35 cellular contexts compared by ENCODE assay signal in genomic region chr2:3766824-3767223, GRCh38.
"Had no signal": no experiment of that assay in that cellular context is flagged by ENCODE, and none has a peak within 500 bp of the region (broad histone marks: within the 10 kb centered on the region; RNA-seq: fewer than 3 reads in every experiment).

No MANE protein-coding gene starts in this region.

- H3K27ac ChIP-seq: ascending aorta, breast epithelium, cardiac muscle cell, coronary artery, dorsolateral prefrontal cortex, epithelial cell of prostate, esophagus squamous epithelium, gastroesophageal sphincter, heart right ventricle, WERI-Rb-1 had no signal

- H3K9me3 ChIP-seq: ascending aorta, breast epithelium, esophagus squamous epithelium, gastroesophageal sphincter, heart right ventricle had no signal

- H3K4me1 Mint-ChIP-seq: activated B cell treated with CpG ODN at 0.5 μM for 24 hours; activated naive CD4-positive, alpha-beta T cell treated with anti-CD3 and anti-CD28 coated beads, Interleukin-2, amount 10 ng/mL, durations not matched to agents 7 days and 5 days; activated naive CD8-positive, alpha-beta T cell treated with anti-CD3 and anti-CD28 coated beads, Interleukin-2, amount 10 ng/mL, durations not matched to agents 7 days and 5 days; brain; central memory CD8-positive, alpha-beta T cell; T-helper 17 cell had no signal

- DNase-seq: activated B cell treated with CpG ODN at 0.5 μM for 24 hours; activated CD4-positive, alpha-beta T cell treated with anti-CD3 and anti-CD28 coated beads for 48 hours; activated CD4-positive, alpha-beta T cell treated with anti-CD3 and anti-CD28 coated beads, Interleukin-2, amount 50 U/mL, for 1 hour; activated CD4-positive, alpha-beta T cell treated with anti-CD3 and anti-CD28 coated beads, Interleukin-2, amount 50 U/mL, for 48 hours; activated CD8-positive, alpha-beta T cell treated with anti-CD3 and anti-CD28 coated beads for 36 hours; activated effector memory CD4-positive, alpha-beta T cell treated with anti-CD3 and anti-CD28 coated beads, Interleukin-2, amount 50 U/mL, for 16 hours; activated naive CD4-positive, alpha-beta T cell treated with anti-CD3 and anti-CD28 coated beads, Interleukin-2, amount 10 ng/mL, durations not matched to agents 7 days and 5 days; activated naive CD8-positive, alpha-beta T cell treated with anti-CD3 and anti-CD28 coated beads, Interleukin-2, amount 10 ng/mL, durations not matched to agents 7 days and 5 days; activated T-cell treated with anti-CD3 and anti-CD28 coated beads for 4 hours; activated T-cell treated with anti-CD3 and anti-CD28 coated beads, Interleukin-2, amount 50 U/mL, for 24 hours; dorsolateral prefrontal cortex; effector CD4-positive, alpha-beta T cell; effector memory CD8-positive, alpha-beta T cell; esophagus squamous epithelium; foreskin melanocyte; heart right ventricle; T-helper 1 cell; T-helper 17 cell; T1000; WERI-Rb-1 had no signal

- H3K27me3 ChIP-seq: ascending aorta, esophagus squamous epithelium had no signal

- FAIRE-seq: endometrium, endothelial cell of umbilical vein had no signal

- H3K27me3 Mint-ChIP-seq: activated CD8-positive, alpha-beta T cell treated with anti-CD3 and anti-CD28 coated beads for 36 hours; activated naive CD4-positive, alpha-beta T cell treated with anti-CD3 and anti-CD28 coated beads, Interleukin-2, amount 10 ng/mL, durations not matched to agents 7 days and 5 days; activated naive CD8-positive, alpha-beta T cell treated with anti-CD3 and anti-CD28 coated beads, Interleukin-2, amount 10 ng/mL, durations not matched to agents 7 days and 5 days; central memory CD8-positive, alpha-beta T cell; dendritic cell treated with granulocyte-macrophage colony-stimulating factor and Interleukin-4, amounts not matched to agents 40 ng/mL and 50 ng/mL, for 4 days had no signal

- H3K36me3 ChIP-seq: ascending aorta, breast epithelium, cardiac muscle cell, esophagus squamous epithelium, gastroesophageal sphincter, heart right ventricle, WERI-Rb-1 had no signal

- H3K4me3 Mint-ChIP-seq: activated B cell treated with CpG ODN at 0.5 μM for 24 hours; activated CD8-positive, alpha-beta T cell treated with anti-CD3 and anti-CD28 coated beads for 36 hours; activated naive CD4-positive, alpha-beta T cell treated with anti-CD3 and anti-CD28 coated beads, Interleukin-2, amount 10 ng/mL, durations not matched to agents 7 days and 5 days; activated naive CD8-positive, alpha-beta T cell treated with anti-CD3 and anti-CD28 coated beads, Interleukin-2, amount 10 ng/mL, durations not matched to agents 7 days and 5 days; activated T-cell treated with anti-CD3 and anti-CD28 coated beads, Interleukin-2, amount 50 U/mL, for 24 hours; brain; central memory CD8-positive, alpha-beta T cell; dendritic cell treated with granulocyte-macrophage colony-stimulating factor and Interleukin-4, amounts not matched to agents 40 ng/mL and 50 ng/mL, for 4 days; effector memory CD8-positive, alpha-beta T cell; T-helper 17 cell; T-helper 2 cell treated with Interferon-gamma antibody and Interleukin-4, amounts not matched to agents 5 μg/mL and 100 μg/mL, for 36 hours had no signal

- H3K4me1 ChIP-seq: ascending aorta, breast epithelium, esophagus squamous epithelium, gastroesophageal sphincter, heart right ventricle had no signal

- H3K36me3 Mint-ChIP-seq: activated naive CD4-positive, alpha-beta T cell treated with anti-CD3 and anti-CD28 coated beads, Interleukin-2, amount 10 ng/mL, durations not matched to agents 7 days and 5 days; activated naive CD4-positive, alpha-beta T cell treated with anti-CD3 and anti-CD28 coated beads, Interleukin-2, amount 50 U/mL, for 72 hours; activated naive CD8-positive, alpha-beta T cell treated with anti-CD3 and anti-CD28 coated beads, Interleukin-2, amount 10 ng/mL, durations not matched to agents 7 days and 5 days; brain had no signal

- ATAC-seq: activated CD4-positive, CD25-positive, alpha-beta regulatory T cell treated with anti-CD3 and anti-CD28 coated beads, Interleukin-2, amount 50 U/mL, for 24 hours; activated CD8-positive, alpha-beta T cell treated with anti-CD3 and anti-CD28 coated beads for 36 hours; activated naive CD4-positive, alpha-beta T cell treated with anti-CD3 and anti-CD28 coated beads, Interleukin-2, amount 50 U/mL, for 72 hours; effector memory CD8-positive, alpha-beta T cell; gastroesophageal sphincter; heart right ventricle; T-helper 17 cell had no signal

- H3K27ac Mint-ChIP-seq: activated B cell treated with CpG ODN at 0.5 μM for 24 hours; activated CD8-positive, alpha-beta T cell treated with anti-CD3 and anti-CD28 coated beads for 36 hours; activated naive CD4-positive, alpha-beta T cell treated with anti-CD3 and anti-CD28 coated beads, Interleukin-2, amount 10 ng/mL, durations not matched to agents 7 days and 5 days; activated naive CD4-positive, alpha-beta T cell treated with anti-CD3 and anti-CD28 coated beads, Interleukin-2, amount 50 U/mL, for 72 hours; activated naive CD8-positive, alpha-beta T cell treated with anti-CD3 and anti-CD28 coated beads, Interleukin-2, amount 10 ng/mL, durations not matched to agents 7 days and 5 days; activated T-cell treated with anti-CD3 and anti-CD28 coated beads, Interleukin-2, amount 50 U/mL, for 24 hours; activated T-helper 2 cell treated with anti-CD3 and anti-CD28 coated beads, Interferon-gamma antibody, Interleukin-2, Interleukin-4, amounts not matched to agents 10 μg/mL and 5 μg/mL and 100 μg/mL, durations not matched to agents 14 hours and 24 hours and 36 hours; brain; dendritic cell treated with granulocyte-macrophage colony-stimulating factor and Interleukin-4, amounts not matched to agents 40 ng/mL and 50 ng/mL, for 4 days; effector memory CD8-positive, alpha-beta T cell; T-helper 17 cell; T-helper 2 cell treated with Interferon-gamma antibody and Interleukin-4, amounts not matched to agents 5 μg/mL and 100 μg/mL, for 36 hours had no signal

- H3K4me3 ChIP-seq: ascending aorta, breast epithelium, cardiac muscle cell, coronary artery, dorsolateral prefrontal cortex, esophagus squamous epithelium, gastroesophageal sphincter, heart right ventricle had no signal

- H3K9me3 Mint-ChIP-seq: activated B cell treated with CpG ODN at 0.5 μM for 24 hours; activated CD8-positive, alpha-beta T cell treated with anti-CD3 and anti-CD28 coated beads for 36 hours; activated naive CD4-positive, alpha-beta T cell treated with anti-CD3 and anti-CD28 coated beads, Interleukin-2, amount 10 ng/mL, durations not matched to agents 7 days and 5 days; activated naive CD4-positive, alpha-beta T cell treated with anti-CD3 and anti-CD28 coated beads, Interleukin-2, amount 50 U/mL, for 72 hours; activated naive CD8-positive, alpha-beta T cell treated with anti-CD3 and anti-CD28 coated beads, Interleukin-2, amount 10 ng/mL, durations not matched to agents 7 days and 5 days; activated T-cell treated with anti-CD3 and anti-CD28 coated beads, Interleukin-2, amount 50 U/mL, for 24 hours; activated T-helper 2 cell treated with anti-CD3 and anti-CD28 coated beads, Interferon-gamma antibody, Interleukin-2, Interleukin-4, amounts not matched to agents 10 μg/mL and 5 μg/mL and 100 μg/mL, durations not matched to agents 14 hours and 24 hours and 36 hours; central memory CD8-positive, alpha-beta T cell; dendritic cell treated with granulocyte-macrophage colony-stimulating factor and Interleukin-4, amounts not matched to agents 40 ng/mL and 50 ng/mL, for 4 days; T-helper 2 cell treated with Interferon-gamma antibody and Interleukin-4, amounts not matched to agents 5 μg/mL and 100 μg/mL, for 36 hours had no signal
